ENCODE assay signal across 1 cellular context in the genomic region with DNA sequence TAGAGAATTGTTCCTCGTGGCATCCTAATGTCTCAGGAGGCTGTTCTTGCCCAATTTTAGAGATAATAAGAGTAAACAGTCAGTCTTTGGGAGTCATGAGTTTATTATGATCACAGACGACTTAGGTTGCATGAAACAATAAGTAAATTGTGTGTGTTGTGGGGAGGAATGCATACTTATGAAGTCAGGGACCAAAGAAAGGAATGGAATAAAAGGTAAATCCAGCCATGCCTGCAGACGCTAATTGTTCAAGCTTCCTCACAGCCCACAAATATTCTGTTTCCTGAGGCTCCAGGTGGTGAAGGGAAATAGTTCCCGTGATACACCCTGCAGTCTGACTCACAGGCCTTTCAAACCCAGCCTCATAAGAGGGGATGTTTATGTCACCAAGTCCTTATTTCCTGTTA.
TF ChIP-seq lines count a peak whose summit lies in the region.

No MANE protein-coding gene starts in this region.

TF ChIP-seq in H1, 55 proteins besides CTCF, POLR2A, EP300 and RAD21 (continued from another document):
- TF ChIP-seq, protein P1, sequence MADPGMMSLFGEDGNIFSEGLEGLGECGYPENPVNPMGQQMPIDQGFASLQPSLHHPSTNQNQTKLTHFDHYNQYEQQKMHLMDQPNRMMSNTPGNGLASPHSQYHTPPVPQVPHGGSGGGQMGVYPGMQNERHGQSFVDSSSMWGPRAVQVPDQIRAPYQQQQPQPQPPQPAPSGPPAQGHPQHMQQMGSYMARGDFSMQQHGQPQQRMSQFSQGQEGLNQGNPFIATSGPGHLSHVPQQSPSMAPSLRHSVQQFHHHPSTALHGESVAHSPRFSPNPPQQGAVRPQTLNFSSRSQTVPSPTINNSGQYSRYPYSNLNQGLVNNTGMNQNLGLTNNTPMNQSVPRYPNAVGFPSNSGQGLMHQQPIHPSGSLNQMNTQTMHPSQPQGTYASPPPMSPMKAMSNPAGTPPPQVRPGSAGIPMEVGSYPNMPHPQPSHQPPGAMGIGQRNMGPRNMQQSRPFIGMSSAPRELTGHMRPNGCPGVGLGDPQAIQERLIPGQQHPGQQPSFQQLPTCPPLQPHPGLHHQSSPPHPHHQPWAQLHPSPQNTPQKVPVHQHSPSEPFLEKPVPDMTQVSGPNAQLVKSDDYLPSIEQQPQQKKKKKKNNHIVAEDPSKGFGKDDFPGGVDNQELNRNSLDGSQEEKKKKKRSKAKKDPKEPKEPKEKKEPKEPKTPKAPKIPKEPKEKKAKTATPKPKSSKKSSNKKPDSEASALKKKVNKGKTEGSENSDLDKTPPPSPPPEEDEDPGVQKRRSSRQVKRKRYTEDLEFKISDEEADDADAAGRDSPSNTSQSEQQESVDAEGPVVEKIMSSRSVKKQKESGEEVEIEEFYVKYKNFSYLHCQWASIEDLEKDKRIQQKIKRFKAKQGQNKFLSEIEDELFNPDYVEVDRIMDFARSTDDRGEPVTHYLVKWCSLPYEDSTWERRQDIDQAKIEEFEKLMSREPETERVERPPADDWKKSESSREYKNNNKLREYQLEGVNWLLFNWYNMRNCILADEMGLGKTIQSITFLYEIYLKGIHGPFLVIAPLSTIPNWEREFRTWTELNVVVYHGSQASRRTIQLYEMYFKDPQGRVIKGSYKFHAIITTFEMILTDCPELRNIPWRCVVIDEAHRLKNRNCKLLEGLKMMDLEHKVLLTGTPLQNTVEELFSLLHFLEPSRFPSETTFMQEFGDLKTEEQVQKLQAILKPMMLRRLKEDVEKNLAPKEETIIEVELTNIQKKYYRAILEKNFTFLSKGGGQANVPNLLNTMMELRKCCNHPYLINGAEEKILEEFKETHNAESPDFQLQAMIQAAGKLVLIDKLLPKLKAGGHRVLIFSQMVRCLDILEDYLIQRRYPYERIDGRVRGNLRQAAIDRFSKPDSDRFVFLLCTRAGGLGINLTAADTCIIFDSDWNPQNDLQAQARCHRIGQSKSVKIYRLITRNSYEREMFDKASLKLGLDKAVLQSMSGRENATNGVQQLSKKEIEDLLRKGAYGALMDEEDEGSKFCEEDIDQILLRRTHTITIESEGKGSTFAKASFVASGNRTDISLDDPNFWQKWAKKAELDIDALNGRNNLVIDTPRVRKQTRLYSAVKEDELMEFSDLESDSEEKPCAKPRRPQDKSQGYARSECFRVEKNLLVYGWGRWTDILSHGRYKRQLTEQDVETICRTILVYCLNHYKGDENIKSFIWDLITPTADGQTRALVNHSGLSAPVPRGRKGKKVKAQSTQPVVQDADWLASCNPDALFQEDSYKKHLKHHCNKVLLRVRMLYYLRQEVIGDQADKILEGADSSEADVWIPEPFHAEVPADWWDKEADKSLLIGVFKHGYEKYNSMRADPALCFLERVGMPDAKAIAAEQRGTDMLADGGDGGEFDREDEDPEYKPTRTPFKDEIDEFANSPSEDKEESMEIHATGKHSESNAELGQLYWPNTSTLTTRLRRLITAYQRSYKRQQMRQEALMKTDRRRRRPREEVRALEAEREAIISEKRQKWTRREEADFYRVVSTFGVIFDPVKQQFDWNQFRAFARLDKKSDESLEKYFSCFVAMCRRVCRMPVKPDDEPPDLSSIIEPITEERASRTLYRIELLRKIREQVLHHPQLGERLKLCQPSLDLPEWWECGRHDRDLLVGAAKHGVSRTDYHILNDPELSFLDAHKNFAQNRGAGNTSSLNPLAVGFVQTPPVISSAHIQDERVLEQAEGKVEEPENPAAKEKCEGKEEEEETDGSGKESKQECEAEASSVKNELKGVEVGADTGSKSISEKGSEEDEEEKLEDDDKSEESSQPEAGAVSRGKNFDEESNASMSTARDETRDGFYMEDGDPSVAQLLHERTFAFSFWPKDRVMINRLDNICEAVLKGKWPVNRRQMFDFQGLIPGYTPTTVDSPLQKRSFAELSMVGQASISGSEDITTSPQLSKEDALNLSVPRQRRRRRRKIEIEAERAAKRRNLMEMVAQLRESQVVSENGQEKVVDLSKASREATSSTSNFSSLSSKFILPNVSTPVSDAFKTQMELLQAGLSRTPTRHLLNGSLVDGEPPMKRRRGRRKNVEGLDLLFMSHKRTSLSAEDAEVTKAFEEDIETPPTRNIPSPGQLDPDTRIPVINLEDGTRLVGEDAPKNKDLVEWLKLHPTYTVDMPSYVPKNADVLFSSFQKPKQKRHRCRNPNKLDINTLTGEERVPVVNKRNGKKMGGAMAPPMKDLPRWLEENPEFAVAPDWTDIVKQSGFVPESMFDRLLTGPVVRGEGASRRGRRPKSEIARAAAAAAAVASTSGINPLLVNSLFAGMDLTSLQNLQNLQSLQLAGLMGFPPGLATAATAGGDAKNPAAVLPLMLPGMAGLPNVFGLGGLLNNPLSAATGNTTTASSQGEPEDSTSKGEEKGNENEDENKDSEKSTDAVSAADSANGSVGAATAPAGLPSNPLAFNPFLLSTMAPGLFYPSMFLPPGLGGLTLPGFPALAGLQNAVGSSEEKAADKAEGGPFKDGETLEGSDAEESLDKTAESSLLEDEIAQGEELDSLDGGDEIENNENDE (IDR thresholded peaks at IDR 0.05; ENCODE audit: insufficient replicate concordance, low read length): no peak
- no peak for TF ChIP-seq TCF12 (IDR thresholded peaks at IDR 0.05; ENCODE audit: low read depth, low read length)
- TF ChIP-seq RNF2 (IDR thresholded peaks at IDR 0.05; ENCODE audit: borderline replicate concordance, low read depth, low read length, missing control alignments, poor library complexity, severe bottlenecking): no peak
- TF ChIP-seq, protein P2, sequence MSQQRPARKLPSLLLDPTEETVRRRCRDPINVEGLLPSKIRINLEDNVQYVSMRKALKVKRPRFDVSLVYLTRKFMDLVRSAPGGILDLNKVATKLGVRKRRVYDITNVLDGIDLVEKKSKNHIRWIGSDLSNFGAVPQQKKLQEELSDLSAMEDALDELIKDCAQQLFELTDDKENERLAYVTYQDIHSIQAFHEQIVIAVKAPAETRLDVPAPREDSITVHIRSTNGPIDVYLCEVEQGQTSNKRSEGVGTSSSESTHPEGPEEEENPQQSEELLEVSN (IDR thresholded peaks at IDR 0.05): no peak
- no peak for TF ChIP-seq SIN3A (conservative IDR thresholded peaks at IDR 0.05 in 1 of 2, IDR thresholded peaks at IDR 0.05 in 1 of 2; ENCODE audit: low read depth in 1 of 2, low read length in 2 of 2)
- no peak for TF ChIP-seq BACH1 (IDR thresholded peaks at IDR 0.05; ENCODE audit: low read length)
- no peak for TF ChIP-seq EGR1 (IDR thresholded peaks at IDR 0.05; ENCODE audit: borderline replicate concordance, low read depth, low read length)
